In the genomic region with DNA sequence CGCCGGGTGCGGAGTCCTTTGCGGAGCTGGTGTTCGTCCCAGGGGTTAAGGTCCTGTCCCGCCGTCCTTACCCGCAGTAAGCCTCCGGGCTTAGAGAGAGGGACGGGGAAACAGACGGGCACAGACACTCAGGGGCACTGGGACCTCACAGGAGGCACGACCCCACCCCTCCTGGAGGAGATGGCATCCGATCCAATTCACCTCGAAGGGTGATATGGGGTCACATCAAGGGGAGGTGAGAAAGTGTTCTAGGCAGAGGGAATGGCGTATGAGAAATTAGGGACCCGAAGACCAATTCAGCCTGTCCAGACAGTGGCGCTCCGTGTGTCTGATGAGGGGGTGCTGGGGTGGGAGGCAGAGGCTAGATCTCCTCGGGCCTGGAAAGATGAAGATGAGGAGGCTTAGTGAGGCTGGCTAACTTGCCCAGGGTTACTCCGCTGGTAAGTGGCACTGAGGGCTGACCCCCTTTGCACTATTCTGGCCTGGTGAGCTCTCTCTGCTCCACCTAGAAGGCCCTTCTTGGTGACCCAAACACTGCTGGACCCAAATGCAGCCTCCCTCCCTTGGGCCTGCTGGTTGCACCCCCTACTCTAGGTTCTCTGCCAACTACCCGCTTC, we compare ENCODE assay signal across 6 cellular contexts. TPM values are rescaled to one million over a fixed set of nuclear protein-coding genes. Genes with fewer than 3 reads are reported as not detected.
DNase-seq lines count a peak whose midpoint lies in the region; ATAC-seq and TF ChIP-seq lines count a peak whose summit lies in the region.
"Had no signal": no experiment of that assay in that cellular context is flagged by ENCODE, and none has a peak within 500 bp of the region (broad histone marks: within the 10 kb centered on the region; RNA-seq: fewer than 3 reads in every experiment).

No MANE protein-coding gene starts in this region.

- H3K4me2 ChIP-seq in PC-9 = peak overlapping the region; percentile 96

- H3K36me3 ChIP-seq in PC-9 (ENCODE audit: low read depth) (no peaks in the 10 kb centered on the region), thoracic aorta (no peaks in the 10 kb centered on the region)

- no peak for DNase-seq in PC-9
- DNase-seq in glutamatergic neuron = peak; percentile 14
- no peak for DNase-seq in thoracic aorta (ENCODE audit: low spot score)
- DNase-seq in ureter (ENCODE audit: low spot score) = no peak
- no peak for DNase-seq in effector CD4-positive, alpha-beta T cell

- H3K27me3 Mint-ChIP-seq in glutamatergic neuron (ENCODE audit: unreplicated experiment) = peaks cover 8% of the 10 kb centered on the region

- H3F3A ChIP-seq in PC-9 (ENCODE audit: insufficient read depth, low read depth) = peaks cover 30% of the 10 kb centered on the region

- no peak for ATAC-seq in thoracic aorta (ENCODE audit: insufficient number of reproducible peaks, low FRiP score, low read depth)

- TSS peak; percentile 49 for BruUV-seq in PC-9 (replicated peaks; lab: Mats Ljungman, UMichigan)

- peak overlapping the region; percentile 83 for H3K27ac ChIP-seq in PC-9
- peak overlapping the region; percentile 91 to 97 for H3K27ac ChIP-seq in thoracic aorta

- H3K9me3 ChIP-seq in PC-9 (ENCODE audit: insufficient read depth, low read depth) (no peaks in the 10 kb centered on the region), thoracic aorta (no peaks in the 10 kb centered on the region)

- no peaks in the 10 kb centered on the region for H4K20me1 ChIP-seq in PC-9 (ENCODE audit: insufficient read depth)

- H3K4me1 ChIP-seq in PC-9 (replicated peaks; ENCODE audit: insufficient read depth) (peaks cover 20% of the 10 kb centered on the region), thoracic aorta (ENCODE audit: control insufficient read depth in 1 of 2, low read depth in 2 of 2) (peaks cover 3 to 32% of the 10 kb centered on the region in 2 donors)

- no peaks in the 10 kb centered on the region for H3K36me3 Mint-ChIP-seq in glutamatergic neuron (ENCODE audit: unreplicated experiment)

- intact Hi-C loops in PC-9 (cut with micrococcal nuclease; ENCODE audit: unreplicated experiment) = loop anchor here (1.0 kb wide), 1 partner anchor 89 kb away; a partner anchor contains a TSS

- H3K9me3 Mint-ChIP-seq in glutamatergic neuron (ENCODE audit: unreplicated experiment) = peaks cover 13% of the 10 kb centered on the region

- peak overlapping the region; percentile 70 for H2AFZ ChIP-seq in PC-9

- TF ChIP-seq CTCF in PC-9 (conservative IDR thresholded peaks at IDR 0.05) (no peak), glutamatergic neuron (IDR thresholded peaks at IDR 0.05; ENCODE audit: partially characterized antibody, unreplicated experiment) (no peak), thoracic aorta (IDR thresholded peaks at IDR 0.05) (no peak)

- peak overlapping the region; percentile 89 for H3K4me3 Mint-ChIP-seq in glutamatergic neuron (ENCODE audit: unreplicated experiment)

- H3K79me2 ChIP-seq in PC-9 (ENCODE audit: low read depth) = no peaks in the 10 kb centered on the region

- H3K27me3 ChIP-seq in PC-9 (ENCODE audit: insufficient read depth, low read depth) = no peaks in the 10 kb centered on the region
- H3K27me3 ChIP-seq in thoracic aorta (replicated peaks; ENCODE audit: insufficient read depth) = no peaks in the 10 kb centered on the region

- H3K9me2 ChIP-seq in PC-9 (ENCODE audit: insufficient read depth) = no peaks in the 10 kb centered on the region

- peak overlapping the region; percentile 67 for H3K4me3 ChIP-seq in PC-9
- peak overlapping the region; percentile 77 for H3K4me3 ChIP-seq in thoracic aorta

- POLR2A ChIA-PET in PC-9 (lab: Charles Lee; ENCODE audit: unreplicated experiment) = interaction anchor here (0.6 to 1.1 kb wide), 3 partner anchors 20 to 77 kb away, joined by 3 to 16 read pairs (median 5); a partner anchor contains a TSS

- H3K27ac Mint-ChIP-seq in glutamatergic neuron (ENCODE audit: unreplicated experiment) = peak overlapping the region; percentile 100

- peaks cover 3% of the 10 kb centered on the region for H3K4me1 Mint-ChIP-seq in glutamatergic neuron (ENCODE audit: low read depth, unreplicated experiment)

- CTCF ChIA-PET in PC-9 (lab: Charles Lee) = interaction anchor here (0.5 kb wide), 1 partner anchor 536 kb away, joined by 4 read pairs; no protein-coding TSS in a partner anchor

RNA-seq across cellular contexts. Expression of a gene that starts 12.1 kb away (rescaled TPM):
- total RNA-seq in PC-9 (2021) (6.2 and 7.3 TPM in 2 replicates), glutamatergic neuron (ENCODE audit: unreplicated experiment) (5.9 TPM), thoracic aorta (10 to 100 TPM; 18.8 to 53.6 TPM), ureter (8.7 TPM)

RNA-seq across cellular contexts. Expression of a gene that starts 13.3 kb away (rescaled TPM):
- total RNA-seq in PC-9 (2021) (2.8 and 4.3 TPM in 2 replicates), glutamatergic neuron (ENCODE audit: unreplicated experiment) (not detected), thoracic aorta (not detected), ureter (0.52 TPM)

RNA-seq across cellular contexts. Expression of a gene that starts 20.3 kb away (rescaled TPM):
- total RNA-seq in PC-9 (2021) (12.7 and 13.0 TPM in 2 replicates), glutamatergic neuron (ENCODE audit: unreplicated experiment) (89.3 TPM), thoracic aorta (100 to 1,000 TPM; 103 to 142 TPM), ureter (14.4 TPM)

RNA-seq across cellular contexts. Expression of a gene that starts 22.6 kb away (rescaled TPM):
- 0.28 and 0.83 TPM in 2 replicates for total RNA-seq in PC-9 (2021)
- 20.3 TPM for total RNA-seq in glutamatergic neuron (ENCODE audit: unreplicated experiment)
- 1 to 10 TPM in 1 of 2 donors, under 1 TPM in 1; 0.95 to 1.3 TPM for total RNA-seq in thoracic aorta
- total RNA-seq in ureter = 1.5 TPM

RNA-seq across cellular contexts. Expression of a gene that starts 32.5 kb away (rescaled TPM):
- total RNA-seq in PC-9 (2021) = 0.70 and 1.3 TPM in 2 replicates
- total RNA-seq in glutamatergic neuron (ENCODE audit: unreplicated experiment) = 0.88 TPM
- 1 to 10 TPM in 1 of 2 donors, not detected in 1; 4.1 TPM for total RNA-seq in thoracic aorta
- 0.36 TPM for total RNA-seq in ureter
- total RNA-seq: glomerular endothelial cell had no signal
